ENCODE assay signal across 8 cellular contexts in genomic region chr5:137888875-137889759, GRCh38. TPM values are rescaled to one million over a fixed set of nuclear protein-coding genes. Genes with fewer than 3 reads are reported as not detected.
DNase-seq lines count a peak whose midpoint lies in the region; ATAC-seq and TF ChIP-seq lines count a peak whose summit lies in the region.

TSS of gene PKD2L2 (plus strand) at chr5:137889457. CDS start at chr5:137889492, 35 bp downstream.

- ATAC-seq in GM21737 (IDR thresholded peaks at IDR 0.05; ENCODE audit: unreplicated experiment) (peak; percentile 96), lung (ENCODE audit: insufficient read depth, low FRiP score) (peak; percentile 99)

- H3F3A ChIP-seq in DOHH2 (ENCODE audit: control insufficient read depth, insufficient read depth) (peaks cover 18% of the 10 kb centered on the region), MM.1S (ENCODE audit: insufficient read depth, low read length) (peaks cover 8% of the 10 kb centered on the region)

- no peaks in the 10 kb centered on the region for H3K36me3 ChIP-seq in DOHH2 (ENCODE audit: control insufficient read depth, low read length)
- no peaks in the 10 kb centered on the region for H3K36me3 ChIP-seq in MM.1S (replicated peaks; ENCODE audit: insufficient read depth, low read length)
- H3K36me3 ChIP-seq in duodenal mucosa (ENCODE audit: control insufficient read depth in 1 of 2, insufficient read depth in 2 of 2, low read length in 2 of 2): no peaks in the 10 kb centered on the region
- no peaks in the 10 kb centered on the region for H3K36me3 ChIP-seq in lung (ENCODE audit: control insufficient read depth in 2 of 2, insufficient read depth in 2 of 2, low read length in 2 of 2)

- H3K9ac ChIP-seq in MM.1S (ENCODE audit: low read length) (peak within 1 kb of the TSS; percentile 72), duodenal mucosa (ENCODE audit: low read depth in 1 of 2, low read length in 2 of 2) (peak within 1 kb of the TSS; percentile 70 to 73)

- H3K9me2 ChIP-seq in DOHH2 (replicated peaks; ENCODE audit: control insufficient read depth, low read length): no peaks in the 10 kb centered on the region
- H3K9me2 ChIP-seq in MM.1S (replicated peaks; ENCODE audit: insufficient read depth, low read length): no peaks in the 10 kb centered on the region

- H3K4me3 ChIP-seq in DOHH2 (ENCODE audit: low read length) (peak within 1 kb of the TSS; percentile 82), MM.1S (ENCODE audit: low read length) (peak within 1 kb of the TSS; percentile 75), duodenal mucosa (ENCODE audit: low read depth in 1 of 2, low read length in 2 of 2) (peak within 1 kb of the TSS; percentile 72 to 73), lung (peak within 1 kb of the TSS; percentile 58)

- H2AFZ ChIP-seq in MM.1S (ENCODE audit: low read length): peak within 1 kb of the TSS; percentile 98

- H3K4me2 ChIP-seq in DOHH2 (ENCODE audit: low read length) (peak within 1 kb of the TSS; percentile 71), MM.1S (ENCODE audit: low read depth, low read length) (peak within 1 kb of the TSS; percentile 80)

- peaks cover 31% of the 10 kb centered on the region for H3K4me1 ChIP-seq in DOHH2 (ENCODE audit: control insufficient read depth, low read length)
- peaks cover 7% of the 10 kb centered on the region; the same call in 1 of the 2 replicates for H3K4me1 ChIP-seq in MM.1S (ENCODE audit: low read length)
- peaks cover 0 to 4% of the 10 kb centered on the region in 2 donors for H3K4me1 ChIP-seq in duodenal mucosa (ENCODE audit: control insufficient read depth in 1 of 2, insufficient read depth in 2 of 2, low read length in 2 of 2)
- H3K4me1 ChIP-seq in lung (ENCODE audit: control insufficient read depth in 2 of 2, insufficient read depth in 2 of 2, low read length in 2 of 2): peaks cover 0 to 2% of the 10 kb centered on the region in 2 donors

- H4K20me1 ChIP-seq in DOHH2 (ENCODE audit: control insufficient read depth, insufficient read depth, low read depth, low read length): no peaks in the 10 kb centered on the region
- no peaks in the 10 kb centered on the region for H4K20me1 ChIP-seq in MM.1S (ENCODE audit: insufficient read depth, low read length)

- WGBS in lung, 2 donors: 17 to 20% methylated on average over 47 to 59 of the region's 59 CpGs

- H3K79me2 ChIP-seq in DOHH2 (ENCODE audit: control insufficient read depth, low read length) (peaks cover 28% of the 10 kb centered on the region), MM.1S (ENCODE audit: low read length) (no peaks in the 10 kb centered on the region)

- TF ChIP-seq CTCF in DOHH2 (IDR thresholded peaks at IDR 0.05; ENCODE audit: low read depth, low read length, poor library complexity, severe bottlenecking) (peak; percentile 18), MM.1S (IDR thresholded peaks at IDR 0.05; ENCODE audit: low read length) (no peak; the same call in 1 of the 2 replicates), lung (IDR thresholded peaks at IDR 0.05; ENCODE audit: control extremely low read depth, extremely low read depth) (no peak)

- H3K27ac ChIP-seq in DOHH2 (ENCODE audit: low read depth, low read length): peak within 1 kb of the TSS; percentile 69
- peak within 1 kb of the TSS; percentile 61 for H3K27ac ChIP-seq in MM.1S (ENCODE audit: low read length)
- H3K27ac ChIP-seq in duodenal mucosa (ENCODE audit: low read depth, low read length): peak within 1 kb of the TSS; percentile 73
- H3K27ac ChIP-seq in lung (ENCODE audit: low read depth in 1 of 2, low read length in 1 of 2): peak within 1 kb of the TSS; percentile 89 to 91

- no peaks in the 10 kb centered on the region for H3K9me3 ChIP-seq in DOHH2 (ENCODE audit: control insufficient read depth, insufficient read depth, low read length)
- no peaks in the 10 kb centered on the region for H3K9me3 ChIP-seq in MM.1S (replicated peaks; ENCODE audit: insufficient read depth, low read length)
- H3K9me3 ChIP-seq in duodenal mucosa (ENCODE audit: control insufficient read depth in 1 of 2, low read length in 2 of 2): no peaks in the 10 kb centered on the region
- peaks cover 0 to 3% of the 10 kb centered on the region in 2 donors for H3K9me3 ChIP-seq in lung (ENCODE audit: control insufficient read depth in 2 of 2, insufficient read depth in 1 of 2, low read length in 1 of 2)

- no peaks in the 10 kb centered on the region for H3K27me3 ChIP-seq in DOHH2 (ENCODE audit: control insufficient read depth, low read length)
- no peaks in the 10 kb centered on the region for H3K27me3 ChIP-seq in MM.1S (replicated peaks; ENCODE audit: insufficient read depth, low read length)
- H3K27me3 ChIP-seq in duodenal mucosa (ENCODE audit: control insufficient read depth in 1 of 2, insufficient read depth in 2 of 2, low read length in 2 of 2): no peaks in the 10 kb centered on the region
- no peaks in the 10 kb centered on the region for H3K27me3 ChIP-seq in lung (ENCODE audit: control insufficient read depth, insufficient read depth)

- peak; percentile 96 for DNase-seq in MM.1S
- peak; percentile 59 to 76 for DNase-seq in activated CD4-positive, alpha-beta T cell treated with anti-CD3 and anti-CD28 coated beads, Interleukin-2, amount 50 U/mL, for 24 hours (ENCODE audit: low read depth in 1 of 2, low spot score in 1 of 2)
- peak; percentile 74 for DNase-seq in lung (ENCODE audit: low spot score)
- DNase-seq in stimulated activated CD4-positive, alpha-beta T cell treated with anti-CD3 and anti-CD28 coated beads, TNF-alpha, amount 100 ng/mL, for 24 hours (ENCODE audit: low read depth in 3 of 3): peak; percentile 61 to 84 (median 72)
- no peak for DNase-seq in NCI-H526 treated with DMSO at 0.1 percent for 48 hours (lab: John Stamatoyannopoulos, UW)

RNA-seq across cellular contexts. Expression of gene PKD2L2, which starts in this region (rescaled TPM):
- not detected for total RNA-seq in lung
- polyA plus RNA-seq in lung: under 1 TPM in 1 of 2 donors, not detected in 1; 0.05 TPM

Comparison
In these comparisons a context has a peak if more than half of its experiments do, and no peak if none do; other contexts are left out.
1. Peak in DNase-seq, ATAC-seq, H3K4me3 ChIP-seq and H3K27ac ChIP-seq in lung; RNA of the gene not detected or under 1 TPM.